31 cellular contexts compared by ENCODE assay signal in the genomic region with DNA sequence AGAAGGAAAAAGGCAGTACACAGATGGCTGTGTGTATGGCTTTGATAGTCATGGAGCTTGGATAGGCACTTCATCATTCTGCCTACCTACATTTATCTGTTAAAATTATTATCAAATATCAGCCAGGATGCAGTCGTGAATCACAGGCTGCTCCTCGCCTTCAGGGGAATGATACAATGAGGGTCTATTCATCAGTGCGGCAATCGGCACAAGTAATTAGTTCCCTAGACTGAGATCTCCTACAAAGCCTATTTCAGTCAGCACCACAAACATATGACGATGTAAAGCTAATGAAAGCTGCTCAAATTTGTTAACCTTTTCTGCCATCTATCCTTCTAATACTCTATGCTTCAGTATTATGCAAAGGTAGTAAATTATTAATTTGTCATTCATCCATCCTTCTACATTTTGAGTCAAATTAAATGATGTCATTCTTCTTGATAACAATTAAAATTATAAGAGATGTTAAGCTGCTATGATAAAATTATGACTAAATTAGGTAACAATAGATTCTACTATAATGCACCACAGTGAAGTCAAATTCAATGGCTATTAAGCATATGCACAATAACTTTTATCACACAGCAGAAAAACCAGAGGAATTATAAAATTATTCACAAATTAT. TPM values are rescaled to one million over a fixed set of nuclear protein-coding genes. Genes with fewer than 3 reads are reported as not detected.
"Had no signal": no experiment of that assay in that cellular context is flagged by ENCODE, and none has a peak within 500 bp of the region (broad histone marks: within the 10 kb centered on the region; RNA-seq: fewer than 3 reads in every experiment).

No MANE protein-coding gene starts in this region.

- H3K4me1 ChIP-seq: adrenal gland, body of pancreas, gastroesophageal sphincter, left ventricle myocardium inferior, uterus had no signal

- H2AFZ ChIP-seq: hepatocyte had no signal

- H3K27ac ChIP-seq: adrenal gland, body of pancreas, epithelial cell of prostate, gastroesophageal sphincter, hepatocyte, left ventricle myocardium inferior, neutrophil, skin epidermis, uterus, VCaP had no signal

- H3K27me3 ChIP-seq: adrenal gland, body of pancreas, gastroesophageal sphincter, hepatocyte, neutrophil, uterus had no signal

- H3K27ac Mint-ChIP-seq: activated naive CD4-positive, alpha-beta T cell treated with anti-CD3 and anti-CD28 coated beads for 36 hours; activated naive CD8-positive, alpha-beta T cell treated with anti-CD3 and anti-CD28 coated beads for 36 hours; nephron; progenitor cell of endocrine pancreas; stimulated activated memory B cell treated with anti-CD40 and anti-IgM and Interleukin-4, amounts not matched to agents 10 μg/mL and 1 μg/mL and 100 μg/mL, for 72 hours; stimulated activated naive CD8-positive, alpha-beta T cell treated with anti-CD3 and anti-CD28 coated beads, Interleukin-15, amount 100 ng/mL, for 72 hours; type B pancreatic cell had no signal

- ATAC-seq: body of pancreas; gastroesophageal sphincter; sciatic nerve; stimulated activated memory B cell treated with anti-CD40 and anti-IgM and Interleukin-4, amounts not matched to agents 10 μg/mL and 1 μg/mL and 100 μg/mL, for 72 hours; stimulated activated naive CD8-positive, alpha-beta T cell treated with anti-CD3 and anti-CD28 coated beads, Interleukin-15, amount 100 ng/mL, for 72 hours had no signal

- H3K79me2 ChIP-seq: hepatocyte had no signal

- H3K4me1 Mint-ChIP-seq: activated naive CD8-positive, alpha-beta T cell treated with anti-CD3 and anti-CD28 coated beads for 36 hours; nephron; stimulated activated memory B cell treated with anti-CD40 and anti-IgM and Interleukin-4, amounts not matched to agents 10 μg/mL and 1 μg/mL and 100 μg/mL, for 72 hours; stimulated activated naive CD8-positive, alpha-beta T cell treated with anti-CD3 and anti-CD28 coated beads, Interleukin-15, amount 100 ng/mL, for 72 hours had no signal

- H3K36me3 ChIP-seq: adrenal gland, left ventricle myocardium inferior, neutrophil, uterus had no signal

- DNase-seq: activated CD4-positive, alpha-beta T cell treated with anti-CD3 and anti-CD28 coated beads for 4 hours; activated CD4-positive, alpha-beta T cell treated with anti-CD3 and anti-CD28 coated beads, Interleukin-2, amount 50 U/mL, for 4 hours; activated effector memory CD4-positive, alpha-beta T cell treated with Interleukin-2 at 50 U/mL for 16 hours; activated naive CD4-positive, alpha-beta T cell treated with anti-CD3 and anti-CD28 coated beads for 36 hours; activated naive CD8-positive, alpha-beta T cell treated with anti-CD3 and anti-CD28 coated beads for 36 hours; activated T-cell treated with anti-CD3 and anti-CD28 coated beads for 4 hours; adrenal gland; aorta; body of pancreas; dermis blood vessel endothelial cell; effector CD4-positive, alpha-beta T cell; islet precursor cell; left ventricle myocardium inferior; stimulated activated CD4-positive, alpha-beta T cell treated with anti-CD3 and anti-CD28 coated beads, Interleukin-4, amount 100 ng/mL, for 4 hours; stimulated activated CD8-positive, alpha-beta memory T cell treated with anti-CD3 and anti-CD28 coated beads, Interleukin-4, amount 100 ng/mL, for 48 hours; stimulated activated naive CD8-positive, alpha-beta T cell treated with anti-CD3 and anti-CD28 coated beads, Interleukin-15, amount 100 ng/mL, for 72 hours; substantia nigra; uterus had no signal

- H3K4me3 Mint-ChIP-seq: activated naive CD4-positive, alpha-beta T cell treated with anti-CD3 and anti-CD28 coated beads for 36 hours; activated naive CD8-positive, alpha-beta T cell treated with anti-CD3 and anti-CD28 coated beads for 36 hours; nephron; stimulated activated memory B cell treated with anti-CD40 and anti-IgM and Interleukin-4, amounts not matched to agents 10 μg/mL and 1 μg/mL and 100 μg/mL, for 72 hours; stimulated activated naive CD8-positive, alpha-beta T cell treated with anti-CD3 and anti-CD28 coated beads, Interleukin-15, amount 100 ng/mL, for 72 hours; type B pancreatic cell had no signal

- H3K27me3 Mint-ChIP-seq: activated naive CD8-positive, alpha-beta T cell treated with anti-CD3 and anti-CD28 coated beads for 36 hours; progenitor cell of endocrine pancreas; stimulated activated memory B cell treated with anti-CD40 and anti-IgM and Interleukin-4, amounts not matched to agents 10 μg/mL and 1 μg/mL and 100 μg/mL, for 72 hours; stimulated activated naive CD8-positive, alpha-beta T cell treated with anti-CD3 and anti-CD28 coated beads, Interleukin-15, amount 100 ng/mL, for 72 hours; type B pancreatic cell had no signal

- H3K36me3 Mint-ChIP-seq: type B pancreatic cell had no signal

- H3K9me3 ChIP-seq: body of pancreas, gastroesophageal sphincter, left ventricle myocardium inferior, neutrophil, uterus had no signal

- H3K4me3 ChIP-seq: adrenal gland, body of pancreas, gastroesophageal sphincter, hepatocyte, left ventricle myocardium inferior, lung, skin epidermis, uterus had no signal

- H3K4me2 ChIP-seq: hepatocyte had no signal

RNA-seq across cellular contexts. Expression of a gene that starts 19.0 kb away (rescaled TPM):
- total RNA-seq: activated naive CD4-positive, alpha-beta T cell treated with anti-CD3 and anti-CD28 coated beads for 36 hours; activated naive CD8-positive, alpha-beta T cell treated with anti-CD3 and anti-CD28 coated beads for 36 hours; renal cortical epithelial cell; uterus had no signal
